In the genomic region with DNA sequence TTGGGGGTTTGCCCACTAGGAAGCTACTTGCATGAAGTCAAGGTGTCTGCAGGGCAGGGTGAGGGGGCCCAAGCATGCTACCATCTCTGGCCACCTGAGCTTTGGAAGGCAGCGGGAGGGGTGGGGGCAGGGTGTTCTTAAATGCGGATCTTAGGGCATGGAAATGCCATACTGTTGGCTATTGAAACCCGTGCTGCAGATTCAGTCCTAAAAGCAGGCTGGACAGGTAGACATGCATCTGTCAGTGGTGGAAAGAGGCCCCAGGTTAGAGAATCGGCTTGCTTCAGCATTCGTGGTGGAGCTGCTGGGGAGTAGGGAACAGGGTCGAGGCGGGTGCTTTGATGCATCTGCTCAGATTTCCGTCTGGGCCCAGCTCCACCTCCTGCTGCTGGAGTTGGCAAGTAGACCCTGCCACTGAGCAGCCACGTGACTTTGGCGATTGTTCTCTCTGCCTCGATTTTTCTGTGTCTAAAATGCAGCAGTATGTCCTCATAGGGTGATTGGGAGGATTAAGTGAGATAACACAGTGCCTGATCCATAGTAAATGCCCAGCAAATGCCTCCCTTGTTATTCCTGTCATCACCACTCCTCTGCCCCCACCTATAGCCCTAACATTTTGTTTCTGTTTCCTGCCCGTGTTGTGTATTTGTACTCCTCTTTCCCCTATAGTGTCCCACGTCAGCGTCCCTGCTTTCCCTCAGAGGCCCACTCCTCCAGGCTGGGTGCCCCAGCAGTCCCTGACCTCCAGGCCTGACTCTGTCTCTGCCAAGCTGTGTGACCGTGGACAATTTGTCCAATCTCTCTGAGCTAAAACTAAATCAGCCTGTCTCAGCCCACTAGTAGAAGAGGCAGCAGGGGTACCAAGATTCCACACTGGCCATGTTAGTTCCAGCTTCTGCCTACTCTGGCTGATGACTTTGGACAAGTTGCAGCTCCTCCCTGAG, we compare ENCODE assay signal across 8 cellular contexts. TPM values are rescaled to one million over a fixed set of nuclear protein-coding genes. Genes with fewer than 3 reads are reported as not detected.
DNase-seq lines count a peak whose midpoint lies in the region; ATAC-seq and TF ChIP-seq lines count a peak whose summit lies in the region.

No MANE protein-coding gene starts in this region.

- peaks cover 96% of the 10 kb centered on the region for H3K79me2 ChIP-seq in PC-9 (ENCODE audit: low read depth)

- H4K20me1 ChIP-seq in PC-9 (ENCODE audit: insufficient read depth), result peaks cover 91% of the 10 kb centered on the region

- CTCF ChIA-PET in PC-9 (lab: Charles Lee), result interaction anchor here (0.6 to 1.5 kb wide), 3 partner anchors 24 to 290 kb away, joined by 3 to 5 read pairs (median 3); a partner anchor contains a TSS

- H3K36me3 ChIP-seq in PC-9 (ENCODE audit: low read depth), result no peaks in the 10 kb centered on the region

- H3F3A ChIP-seq in PC-9 (ENCODE audit: insufficient read depth, low read depth), result no peaks in the 10 kb centered on the region

- no peak overlapping the region for H3K27ac ChIP-seq in PC-9

- no peaks in the 10 kb centered on the region for H3K27me3 ChIP-seq in PC-9 (ENCODE audit: insufficient read depth, low read depth)

- peak overlapping the region; percentile 39 for H3K4me2 ChIP-seq in PC-9

- DNase-seq in COR-L47 (lab: John Stamatoyannopoulos, UW), result peak; percentile 67
- DNase-seq in PC-9, result no peak
- DNase-seq in fibroblast of mammary gland (ENCODE audit: low read depth), result peak; percentile 48
- no peak for DNase-seq in osteocyte (ENCODE audit: extremely low spot score, unreplicated experiment)
- DNase-seq in KBM-7, result no peak
- no peak for DNase-seq in stimulated activated CD8-positive, alpha-beta memory T cell treated with anti-CD3 and anti-CD28 coated beads, Interleukin-4, amount 100 ng/mL, for 48 hours
- no peak for DNase-seq in NCI-H128 (lab: John Stamatoyannopoulos, UW; ENCODE audit: unreplicated experiment)

- peak overlapping the region; percentile 18 for H3K4me3 Mint-ChIP-seq in osteocyte (ENCODE audit: unreplicated experiment)

- POLR2A ChIA-PET in PC-9 (lab: Charles Lee; ENCODE audit: unreplicated experiment), result interaction anchor here (0.5 to 0.8 kb wide), 3 partner anchors 32 to 183 kb away, joined by 3 to 30 read pairs (median 9); a partner anchor contains a TSS

- H3K4me1 ChIP-seq in PC-9 (replicated peaks; ENCODE audit: insufficient read depth), result peaks cover 25% of the 10 kb centered on the region

- H3K36me3 Mint-ChIP-seq in osteocyte (ENCODE audit: unreplicated experiment), result peaks cover 5% of the 10 kb centered on the region

- TF ChIP-seq CTCF in PC-9 (conservative IDR thresholded peaks at IDR 0.05) (no peak), fibroblast of mammary gland (conservative IDR thresholded peaks at IDR 0.05; ENCODE audit: control insufficient read depth, insufficient read depth, low read depth, low read length) (no peak), osteocyte (IDR thresholded peaks at IDR 0.05) (no peak)

- intact Hi-C loops in PC-9 (cut with micrococcal nuclease; ENCODE audit: unreplicated experiment), result loop anchor here (10.0 kb wide), 2 partner anchors 146 to 306 kb away; a partner anchor contains a TSS

- H3K9me3 ChIP-seq in PC-9 (ENCODE audit: insufficient read depth, low read depth), result no peaks in the 10 kb centered on the region

- no peak overlapping the region for H3K4me3 ChIP-seq in PC-9
- peak overlapping the region; percentile 21 for H3K4me3 ChIP-seq in fibroblast of mammary gland (ENCODE audit: control insufficient read depth, low read depth, low read length)

- peaks cover 78% of the 10 kb centered on the region for H3K4me1 Mint-ChIP-seq in osteocyte (ENCODE audit: unreplicated experiment)

- in situ Hi-C loops in KBM-7 (cut with MboI; ENCODE audit: low pct_unique_long_range_greater_than_20kb, low sequenced_read_pairs), result no loop called here

- no peaks in the 10 kb centered on the region for H3K9me3 Mint-ChIP-seq in osteocyte (ENCODE audit: unreplicated experiment)

- BruUV-seq in PC-9 (replicated peaks; lab: Mats Ljungman, UMichigan), result no TSS peak

- H3K9me2 ChIP-seq in PC-9 (ENCODE audit: insufficient read depth), result no peaks in the 10 kb centered on the region

- no peak for ATAC-seq in GM21423 (IDR thresholded peaks at IDR 0.05; ENCODE audit: unreplicated experiment)

- peak overlapping the region; percentile 88 for H3K27ac Mint-ChIP-seq in osteocyte (ENCODE audit: unreplicated experiment)

- no peaks in the 10 kb centered on the region for H3K27me3 Mint-ChIP-seq in osteocyte (ENCODE audit: unreplicated experiment)

- H2AFZ ChIP-seq in PC-9, result no peak overlapping the region

RNA-seq across cellular contexts. Expression of a gene that starts 5.8 kb away (rescaled TPM):
- total RNA-seq in PC-9 (2021), result 41.1 and 49.5 TPM in 2 replicates
- total RNA-seq in osteocyte, result 34.8 and 35.4 TPM in 2 replicates

RNA-seq across cellular contexts. Expression of a gene that starts 19.7 kb away (rescaled TPM):
- total RNA-seq in PC-9 (2021), result 29.6 and 30.6 TPM in 2 replicates
- total RNA-seq in osteocyte, result 19.3 and 25.8 TPM in 2 replicates

RNA-seq across cellular contexts. Expression of a gene that starts 22.5 kb away (rescaled TPM):
- total RNA-seq in PC-9 (2021), result 3.1 and 3.7 TPM in 2 replicates
- 0.68 and 0.70 TPM in 2 replicates for total RNA-seq in osteocyte

RNA-seq across cellular contexts. Expression of a gene that starts 59.9 kb away (rescaled TPM):
- 74.1 and 76.8 TPM in 2 replicates for total RNA-seq in PC-9 (2021)
- 77.8 and 81.5 TPM in 2 replicates for total RNA-seq in osteocyte

Comparison
In these comparisons a context has a peak if more than half of its experiments do, and no peak if none do; other contexts are left out.
1. DNase-seq: peak in COR-L47 (single experiment) and fibroblast of mammary gland (single experiment); none in PC-9 (0 of 2), osteocyte (single experiment), KBM-7 (single experiment), stimulated activated CD8-positive, alpha-beta memory T cell treated with anti-CD3 and anti-CD28 coated beads, Interleukin-4, amount 100 ng/mL, for 48 hours (single experiment) and NCI-H128 (single experiment).